Comparison of ENCODE assay signal across 21 cellular contexts in the genomic region with DNA sequence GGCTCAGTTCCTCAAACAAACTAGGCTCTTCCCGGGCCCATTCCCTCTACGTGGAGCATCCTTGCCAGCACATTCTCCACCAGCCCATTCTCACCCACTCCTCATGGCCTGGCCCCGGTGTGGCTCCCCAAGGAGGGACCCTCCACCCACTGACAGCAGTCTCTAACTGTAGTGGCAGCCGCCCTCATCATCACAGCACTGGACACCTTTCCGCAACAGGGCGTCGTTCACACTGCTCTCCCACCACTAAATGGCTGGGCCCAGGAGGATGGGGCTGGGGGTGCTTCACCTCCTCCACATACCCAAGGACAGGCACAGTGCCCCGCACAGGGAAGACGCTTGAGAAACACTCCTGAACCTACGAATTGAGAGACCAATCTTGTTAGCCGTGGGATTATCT.
DNase-seq lines count a peak whose midpoint lies in the region; ATAC-seq lines count a peak whose summit lies in the region.
"Had no signal": no experiment of that assay in that cellular context is flagged by ENCODE, and none has a peak within 500 bp of the region (broad histone marks: within the 10 kb centered on the region; RNA-seq: fewer than 3 reads in every experiment).

No MANE protein-coding gene starts in this region.

- peak overlapping the region; percentile 73 for H3K23ac ChIP-seq in mesendoderm (ENCODE audit: low read length)

- H3K27ac ChIP-seq in mesendoderm (ENCODE audit: low read depth, low read length): no peak overlapping the region
- H3K27ac ChIP-seq: BLaER1 treated with 17β-estradiol and CSF1 and Interleukin-3, amounts not matched to agents 10 nM and 100 nM; C4-2B had no signal

- H3K27me3 Mint-ChIP-seq in activated naive CD4-positive, alpha-beta T cell treated with anti-CD3 and anti-CD28 coated beads, Interleukin-2, amount 10 ng/mL, durations not matched to agents 7 days and 5 days: no peaks in the 10 kb centered on the region
- peaks cover 4% of the 10 kb centered on the region for H3K27me3 Mint-ChIP-seq in activated naive CD4-positive, alpha-beta T cell treated with anti-CD3 and anti-CD28 coated beads for 36 hours (ENCODE audit: low read depth)
- H3K27me3 Mint-ChIP-seq: B cell had no signal

- no peak overlapping the region for H2AK5ac ChIP-seq in mesendoderm (ENCODE audit: low read length)

- no peak for DNase-seq in activated naive CD4-positive, alpha-beta T cell treated with anti-CD3 and anti-CD28 coated beads, Interleukin-2, amount 10 ng/mL, durations not matched to agents 7 days and 5 days
- no peak for DNase-seq in activated naive CD4-positive, alpha-beta T cell treated with anti-CD3 and anti-CD28 coated beads for 36 hours
- peak; percentile 31 for DNase-seq in cardiac septum (ENCODE audit: low spot score)
- no peak for DNase-seq in left cardiac atrium
- DNase-seq in mesendoderm: no peak
- peak; percentile 65 for DNase-seq in posterior vena cava (ENCODE audit: low spot score)
- no peak for DNase-seq in AML-193 (lab: John Stamatoyannopoulos, UW)
- DNase-seq: 8988T; ACHN; Caco-2; Calu3; CD4-positive, alpha-beta T cell; CD8-positive, alpha-beta T cell; DMS79 treated with DMSO at 0.1 percent for 48 hours; EL; GDM1 had no signal

- H3K4ac ChIP-seq in mesendoderm (ENCODE audit: low read depth, low read length): no peak overlapping the region

- H3K56ac ChIP-seq in mesendoderm (ENCODE audit: low read length): no peak overlapping the region

- no peak overlapping the region for H3K4me3 ChIP-seq in mesendoderm (ENCODE audit: low read length)
- H3K4me3 ChIP-seq: BLaER1 treated with 17β-estradiol and CSF1 and Interleukin-3, amounts not matched to agents 10 nM and 100 nM; GM12878 had no signal

- peaks cover 5% of the 10 kb centered on the region for H3K4me1 ChIP-seq in mesendoderm (ENCODE audit: control insufficient read depth, low read depth, low read length)
- H3K4me1 ChIP-seq: Caco-2 had no signal

- H3K18ac ChIP-seq in mesendoderm (ENCODE audit: low read length): no peak overlapping the region

- H2BK120ac ChIP-seq in mesendoderm (ENCODE audit: low read depth, low read length): no peak overlapping the region

- ATAC-seq in left cardiac atrium: no peak
- no peak for ATAC-seq in GM18868 (IDR thresholded peaks at IDR 0.05; ENCODE audit: unreplicated experiment)
- ATAC-seq: CD8-positive, alpha-beta T cell; GM12878 had no signal

- H3K36me3 ChIP-seq in mesendoderm (ENCODE audit: control insufficient read depth, insufficient read depth, low read length): no peaks in the 10 kb centered on the region
- H3K36me3 ChIP-seq: BLaER1 treated with 17β-estradiol and CSF1 and Interleukin-3, amounts not matched to agents 10 nM and 100 nM had no signal

- H3K9me3 Mint-ChIP-seq in activated naive CD4-positive, alpha-beta T cell treated with anti-CD3 and anti-CD28 coated beads, Interleukin-2, amount 10 ng/mL, durations not matched to agents 7 days and 5 days: peaks cover 10% of the 10 kb centered on the region
- peaks cover 7% of the 10 kb centered on the region for H3K9me3 Mint-ChIP-seq in activated naive CD4-positive, alpha-beta T cell treated with anti-CD3 and anti-CD28 coated beads for 36 hours

- no peak overlapping the region for H3K4me2 ChIP-seq in mesendoderm (ENCODE audit: low read length)

- H3K9ac ChIP-seq in mesendoderm (ENCODE audit: low read length): no peak overlapping the region
- H3K9ac ChIP-seq: BLaER1 treated with 17β-estradiol and CSF1 and Interleukin-3, amounts not matched to agents 10 nM and 100 nM had no signal

- peak overlapping the region; percentile 33 for H3K27ac Mint-ChIP-seq in activated naive CD4-positive, alpha-beta T cell treated with anti-CD3 and anti-CD28 coated beads, Interleukin-2, amount 10 ng/mL, durations not matched to agents 7 days and 5 days
- no peak overlapping the region for H3K27ac Mint-ChIP-seq in activated naive CD4-positive, alpha-beta T cell treated with anti-CD3 and anti-CD28 coated beads for 36 hours
- H3K27ac Mint-ChIP-seq: B cell; CD4-positive, alpha-beta T cell; CD8-positive, alpha-beta T cell had no signal

- no peaks in the 10 kb centered on the region for H3K79me2 ChIP-seq in mesendoderm (ENCODE audit: control insufficient read depth, insufficient read depth, low read length)

- H3K79me1 ChIP-seq in mesendoderm (ENCODE audit: low read length): no peaks in the 10 kb centered on the region

- no peak overlapping the region for H3K4me3 Mint-ChIP-seq in activated naive CD4-positive, alpha-beta T cell treated with anti-CD3 and anti-CD28 coated beads, Interleukin-2, amount 10 ng/mL, durations not matched to agents 7 days and 5 days
- no peak overlapping the region for H3K4me3 Mint-ChIP-seq in activated naive CD4-positive, alpha-beta T cell treated with anti-CD3 and anti-CD28 coated beads for 36 hours
- H3K4me3 Mint-ChIP-seq: B cell; CD4-positive, alpha-beta T cell; CD8-positive, alpha-beta T cell had no signal

- CTCF ChIA-PET in activated naive CD4-positive, alpha-beta T cell treated with anti-CD3 and anti-CD28 coated beads, Interleukin-2, amount 10 ng/mL, durations not matched to agents 7 days and 5 days (lab: Charles Lee): no interaction called here
- CTCF ChIA-PET in activated naive CD4-positive, alpha-beta T cell treated with anti-CD3 and anti-CD28 coated beads for 36 hours (lab: Charles Lee): no interaction called here

- H4K5ac ChIP-seq in mesendoderm (ENCODE audit: low read length): no peak overlapping the region

- H2BK15ac ChIP-seq in mesendoderm (replicated peaks; ENCODE audit: low read depth): no peak overlapping the region

- intact Hi-C loops in activated naive CD4-positive, alpha-beta T cell treated with anti-CD3 and anti-CD28 coated beads for 36 hours (cut with micrococcal nuclease): no loop called here
- intact Hi-C loops in cardiac septum (cut with DNase I) (no loop called here), left cardiac atrium (cut with DNase I) (no loop called here), posterior vena cava (cut with DNase I) (no loop called here)

- no peak overlapping the region for H2BK5ac ChIP-seq in mesendoderm (ENCODE audit: low read length)

- H3K36me3 Mint-ChIP-seq in activated naive CD4-positive, alpha-beta T cell treated with anti-CD3 and anti-CD28 coated beads, Interleukin-2, amount 10 ng/mL, durations not matched to agents 7 days and 5 days: no peaks in the 10 kb centered on the region
- H3K36me3 Mint-ChIP-seq in activated naive CD4-positive, alpha-beta T cell treated with anti-CD3 and anti-CD28 coated beads for 36 hours (ENCODE audit: low read depth): no peaks in the 10 kb centered on the region
- H3K36me3 Mint-ChIP-seq: CD8-positive, alpha-beta T cell had no signal

- H3K4me1 Mint-ChIP-seq in activated naive CD4-positive, alpha-beta T cell treated with anti-CD3 and anti-CD28 coated beads, Interleukin-2, amount 10 ng/mL, durations not matched to agents 7 days and 5 days: no peaks in the 10 kb centered on the region
- H3K4me1 Mint-ChIP-seq in activated naive CD4-positive, alpha-beta T cell treated with anti-CD3 and anti-CD28 coated beads for 36 hours (ENCODE audit: low read depth): no peaks in the 10 kb centered on the region
- H3K4me1 Mint-ChIP-seq: B cell had no signal

- H4K8ac ChIP-seq in mesendoderm (ENCODE audit: low read depth, low read length): no peak overlapping the region

- WGBS in mesendoderm (ENCODE audit: extremely low coverage, insufficient coverage, low lambda C conversion rate): no CpG with 5 or more reads among the region's 11 CpGs

- H3K27me3 ChIP-seq in mesendoderm (ENCODE audit: insufficient read depth, low read length, poor library complexity): no peaks in the 10 kb centered on the region

Comparison
In these comparisons a context has a peak if more than half of its experiments do, and no peak if none do; other contexts are left out.
1. DNase-seq: peak in cardiac septum (single experiment) and posterior vena cava (single experiment); none in activated naive CD4-positive, alpha-beta T cell treated with anti-CD3 and anti-CD28 coated beads, Interleukin-2, amount 10 ng/mL, durations not matched to agents 7 days and 5 days (single experiment), activated naive CD4-positive, alpha-beta T cell treated with anti-CD3 and anti-CD28 coated beads for 36 hours (single experiment), left cardiac atrium (single experiment), mesendoderm (single experiment) and AML-193 (0 of 2).